27 cellular contexts compared by ENCODE assay signal in genomic region chr7:128141683-128142195, GRCh38.
"Had no signal": no experiment of that assay in that cellular context is flagged by ENCODE, and none has a peak within 500 bp of the region (broad histone marks: within the 10 kb centered on the region; RNA-seq: fewer than 3 reads in every experiment).

No MANE protein-coding gene starts in this region.

- FAIRE-seq: colon, endometrium, endothelial cell of umbilical vein, frontal cortex had no signal

- H3K36me3 ChIP-seq: adrenal gland, WERI-Rb-1 had no signal

- H3K9me3 ChIP-seq: body of pancreas had no signal

- H3K4me1 ChIP-seq: adrenal gland, body of pancreas had no signal

- ATAC-seq: activated CD4-positive, CD25-positive, alpha-beta regulatory T cell treated with anti-CD3 and anti-CD28 coated beads, Interleukin-2, amount 50 U/mL, for 24 hours; activated CD8-positive, alpha-beta T cell treated with anti-CD3 and anti-CD28 coated beads, Interleukin-2, amount 10 ng/mL, durations not matched to agents 7 days and 5 days; activated naive CD8-positive, alpha-beta T cell treated with anti-CD3 and anti-CD28 coated beads, Interleukin-2, amount 50 U/mL, for 24 hours; body of pancreas; T-helper 17 cell had no signal

- H3K27ac ChIP-seq: adrenal gland, body of pancreas, epithelial cell of prostate, WERI-Rb-1 had no signal

- H3K4me3 ChIP-seq: adrenal gland, body of pancreas had no signal

- DNase-seq: activated B cell treated with CpG ODN at 0.5 μM for 24 hours; activated CD4-positive, alpha-beta memory T cell treated with anti-CD3 and anti-CD28 coated beads for 36 hours; activated CD4-positive, alpha-beta T cell treated with anti-CD3 and anti-CD28 coated beads for 48 hours; activated CD8-positive, alpha-beta T cell treated with anti-CD3 and anti-CD28 coated beads, Interleukin-2, amount 10 ng/mL, durations not matched to agents 7 days and 5 days; activated effector memory CD4-positive, alpha-beta T cell treated with anti-CD3 and anti-CD28 coated beads, Interleukin-2, amount 50 U/mL, for 16 hours; activated naive CD4-positive, alpha-beta T cell treated with anti-CD3 and anti-CD28 coated beads for 36 hours; activated naive CD8-positive, alpha-beta T cell treated with anti-CD3 and anti-CD28 coated beads for 36 hours; activated naive CD8-positive, alpha-beta T cell treated with anti-CD3 and anti-CD28 coated beads, Interleukin-2, amount 50 U/mL, for 24 hours; activated T-cell treated with anti-CD3 and anti-CD28 coated beads, Interleukin-2, amount 50 U/mL, for 1 hour; activated T-cell treated with anti-CD3 and anti-CD28 coated beads, Interleukin-2, amount 50 U/mL, for 48 hours; adrenal gland; amygdala; aorta; body of pancreas; caudate nucleus; effector CD8-positive, alpha-beta T cell; foreskin fibroblast; T-helper 1 cell; T-helper 17 cell; T1000; WERI-Rb-1 had no signal
